In the genomic region with DNA sequence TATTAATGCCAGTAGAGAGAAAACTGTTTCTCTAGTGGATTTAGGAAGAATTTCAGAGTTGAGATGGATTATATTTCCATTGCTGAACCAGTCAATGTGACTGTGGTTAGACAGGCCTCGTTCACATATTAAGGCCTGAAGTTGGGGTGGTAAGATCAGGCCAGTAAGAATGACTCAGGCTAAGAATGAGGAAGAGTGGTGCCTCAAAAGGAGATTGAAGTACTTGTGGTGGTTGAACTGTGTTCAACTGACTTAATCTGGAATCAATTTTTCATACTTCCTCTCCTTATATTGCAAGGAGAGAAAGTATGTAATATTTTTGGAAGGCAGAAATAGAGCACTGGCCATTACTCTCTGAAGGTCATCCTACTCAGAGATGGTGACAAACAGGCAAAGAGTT, we compare ENCODE assay signal across 17 cellular contexts. TPM values are rescaled to one million over a fixed set of nuclear protein-coding genes. Genes with fewer than 3 reads are reported as not detected.
DNase-seq lines count a peak whose midpoint lies in the region; ATAC-seq and TF ChIP-seq lines count a peak whose summit lies in the region.
"Had no signal": no experiment of that assay in that cellular context is flagged by ENCODE, and none has a peak within 500 bp of the region (broad histone marks: within the 10 kb centered on the region; RNA-seq: fewer than 3 reads in every experiment).

No MANE protein-coding gene starts in this region.

- peaks cover 15% of the 10 kb centered on the region for H3K9me3 ChIP-seq in adipocyte (ENCODE audit: control insufficient read depth, low read length)
- peaks cover 0 to 17% (median 3%) of the 10 kb centered on the region in 12 donors for H3K9me3 ChIP-seq in heart left ventricle

- TF ChIP-seq POLR2A in heart left ventricle (IDR thresholded peaks at IDR 0.05) = no peak

- peak overlapping the region in 1 of 12 donors; percentile 2 for H3K27ac ChIP-seq in heart left ventricle
- H3K27ac ChIP-seq in coronary artery = no peak overlapping the region
- H3K27ac ChIP-seq: upper lobe of left lung had no signal

- H3K4me1 ChIP-seq in adipocyte (ENCODE audit: control insufficient read depth, insufficient read depth, low read length) = peaks cover 7% of the 10 kb centered on the region
- no peaks in the 10 kb centered on the region for H3K4me1 ChIP-seq in heart left ventricle
- H3K4me1 ChIP-seq: ascending aorta, upper lobe of left lung had no signal

- 73 to 90% (median 80%) methylated on average over 1 of the region's 1 CpG for WGBS in heart left ventricle, 4 donors

- TF ChIP-seq CTCF in heart left ventricle (IDR thresholded peaks at IDR 0.05) = no peak
- TF ChIP-seq CTCF in coronary artery (IDR thresholded peaks at IDR 0.05) = no peak

- H3K27me3 ChIP-seq in adipocyte (replicated peaks; ENCODE audit: control insufficient read depth, insufficient read depth, low read length) = no peaks in the 10 kb centered on the region
- no peaks in the 10 kb centered on the region for H3K27me3 ChIP-seq in heart left ventricle
- H3K27me3 ChIP-seq: ascending aorta, upper lobe of left lung had no signal

- H3K4me3 ChIP-seq in adipocyte (ENCODE audit: low read length) (no peak overlapping the region), heart left ventricle (no peak overlapping the region), coronary artery (no peak overlapping the region)
- H3K4me3 ChIP-seq: ascending aorta, upper lobe of left lung had no signal

- DNase-seq in AML-193 (lab: John Stamatoyannopoulos, UW) (peak; percentile 62 to 66), M059J (ENCODE audit: low read depth) (peak; percentile 54), adipocyte (ENCODE audit: low read depth) (peak; percentile 58), kidney tubule cell (ENCODE audit: low spot score) (peak; percentile 57), heart left ventricle (no peak), coronary artery (ENCODE audit: low spot score) (no peak)
- DNase-seq in effector CD4-positive, alpha-beta T cell = no peak
- DNase-seq: ACHN; activated T-cell treated with anti-CD3 and anti-CD28 coated beads, Interleukin-2, amount 50 U/mL, for 48 hours; DND-41; NCI-H1105 treated with DMSO at 0.1 percent for 48 hours; NCI-H774; upper lobe of left lung had no signal

- ATAC-seq in HG02642 (IDR thresholded peaks at IDR 0.05; ENCODE audit: poor library complexity, unreplicated experiment) (no peak), heart left ventricle (no peak)
- ATAC-seq: activated CD4-positive, CD25-positive, alpha-beta regulatory T cell treated with anti-CD3 and anti-CD28 coated beads, Interleukin-2, amount 50 U/mL, for 24 hours; natural killer cell treated with Interleukin-12 subunit alpha and Interleukin-12 subunit beta and Interleukin-15 and Interleukin-18, amount 100 ng/mL, for 72 hours had no signal

- H3K36me3 ChIP-seq in adipocyte (ENCODE audit: control insufficient read depth, insufficient read depth, low read length, severe bottlenecking) (no peaks in the 10 kb centered on the region), heart left ventricle (no peaks in the 10 kb centered on the region)
- H3K36me3 ChIP-seq: ascending aorta, upper lobe of left lung had no signal

- intact Hi-C loops in heart left ventricle (cut with DNase I) = no loop called here

- H3K9ac ChIP-seq in adipocyte (ENCODE audit: low read length) = no peak overlapping the region

RNA-seq across cellular contexts. Expression of gene ATF7IP, which starts 37.8 kb away (rescaled TPM):
- 34.1 and 35.7 TPM in 2 replicates for total RNA-seq in M059J (2014; rRNA removed; shearing (Covaris generic))
- total RNA-seq in heart left ventricle = 10 to 100 TPM; 39.8 to 82.4 (median 63.6) TPM
- polyA plus RNA-seq in heart left ventricle = 1 to 10 TPM; 7.7 to 9.5 TPM

Comparison
In these comparisons a context has a peak if more than half of its experiments do, and no peak if none do; other contexts are left out.
1. DNase-seq: peak in AML-193 (2 of 2), M059J (single experiment), adipocyte (single experiment) and kidney tubule cell (single experiment); none in effector CD4-positive, alpha-beta T cell (single experiment), heart left ventricle (0 of 5) and coronary artery (single experiment).